8 cellular contexts compared by ENCODE assay signal in genomic region chr1:66929999-66930822, GRCh38. TPM values are rescaled to one million over a fixed set of nuclear protein-coding genes. Genes with fewer than 3 reads are reported as not detected.
DNase-seq lines count a peak whose midpoint lies in the region; ATAC-seq and TF ChIP-seq lines count a peak whose summit lies in the region.

No MANE protein-coding gene starts in this region.

- peak; percentile 62 for DNase-seq in GM04503 (ENCODE audit: low read depth)
- DNase-seq in HCT116 (ENCODE audit: low read depth, low spot score): peak; percentile 84
- DNase-seq in MM.1S: peak; percentile 94
- peak; percentile 93 to 94 for DNase-seq in SJCRH30
- DNase-seq in activated naive CD4-positive, alpha-beta T cell treated with Interleukin-2 at 50 U/mL for 16 hours: peak; percentile 92
- peak; percentile 90 for DNase-seq in foreskin melanocyte
- peak; percentile 95 for DNase-seq in neuronal stem cell (ENCODE audit: low spot score)
- DNase-seq in stromal cell of bone marrow (ENCODE audit: low read depth): peak; percentile 87

- H4K20me1 ChIP-seq in HCT116 (ENCODE audit: insufficient read depth) (no peaks in the 10 kb centered on the region), MM.1S (ENCODE audit: insufficient read depth, low read length) (peaks cover 4% of the 10 kb centered on the region; the same call in 1 of the 2 replicates)

- H3K4me1 ChIP-seq in HCT116 (ENCODE audit: control insufficient read depth in 1 of 2, insufficient read depth in 2 of 2, low read length in 2 of 2): peaks cover 18 to 25% of the 10 kb centered on the region in 2 experiments; a peak in 3 of 4 replicates
- peaks cover 14% of the 10 kb centered on the region for H3K4me1 ChIP-seq in MM.1S (ENCODE audit: low read length)
- H3K4me1 ChIP-seq in SJCRH30: peaks cover 24% of the 10 kb centered on the region
- H3K4me1 ChIP-seq in neuronal stem cell (ENCODE audit: control insufficient read depth in 2 of 2, insufficient read depth in 1 of 2, low read depth in 1 of 2, low read length in 2 of 2): peaks cover 0 to 26% of the 10 kb centered on the region in 2 donors

- peak overlapping the region; percentile 4 for H3K18ac ChIP-seq in neuronal stem cell (ENCODE audit: low read length)

- no peak overlapping the region for H3K14ac ChIP-seq in neuronal stem cell (ENCODE audit: low read length)

- WGBS in neuronal stem cell (ENCODE audit: extremely low coverage in 2 of 2, insufficient read length in 2 of 2, insufficient replicate concordance in 1 of 2), 2 donors: no CpG with 5 or more reads among the region's 83 CpGs

- peak in 1 of 3 experiments; percentile 36; a peak in 1 of 6 replicates for TF ChIP-seq CTCF in HCT116 (IDR thresholded peaks at IDR 0.05 in 2 of 3, conservative IDR thresholded peaks at IDR 0.05 in 1 of 3; ENCODE audit: borderline replicate concordance in 1 of 3, insufficient read depth in 1 of 3, low read depth in 2 of 3, low read length in 2 of 3)
- no peak for TF ChIP-seq CTCF in MM.1S (IDR thresholded peaks at IDR 0.05; ENCODE audit: low read length)

- H3K27ac ChIP-seq in HCT116 (ENCODE audit: low read depth, low read length) (peak overlapping the region; percentile 83), MM.1S (ENCODE audit: low read length) (peak overlapping the region; percentile 77), SJCRH30 (peak overlapping the region; percentile 81), neuronal stem cell (replicated peaks; ENCODE audit: low read length) (peak overlapping the region; percentile 68)

- H3K9me3 ChIP-seq in HCT116 (ENCODE audit: control insufficient read depth in 1 of 2, insufficient read depth in 1 of 2, low read depth in 1 of 2, low read length in 2 of 2) (no peaks in the 10 kb centered on the region), MM.1S (replicated peaks; ENCODE audit: insufficient read depth, low read length) (no peaks in the 10 kb centered on the region), SJCRH30 (replicated peaks) (no peaks in the 10 kb centered on the region), neuronal stem cell (replicated peaks in 1 of 2; ENCODE audit: control insufficient read depth in 2 of 2, insufficient read depth in 1 of 2, low read depth in 1 of 2, low read length in 2 of 2) (no peaks in the 10 kb centered on the region)

- no peak overlapping the region for H3K4ac ChIP-seq in neuronal stem cell (ENCODE audit: low read length)

- TF ChIP-seq RAD21 in HCT116 (IDR thresholded peaks at IDR 0.05; ENCODE audit: low read depth): no peak

- H2BK5ac ChIP-seq in neuronal stem cell (ENCODE audit: low read length): no peak overlapping the region

- H3K4me3 ChIP-seq in HCT116 (replicated peaks in 1 of 2; ENCODE audit: low read depth in 1 of 2, low read length in 2 of 2) (peak overlapping the region; percentile 61 to 77), MM.1S (ENCODE audit: low read length) (peak overlapping the region; percentile 77), SJCRH30 (peak overlapping the region; percentile 72), neuronal stem cell (ENCODE audit: low read length in 2 of 2) (peak overlapping the region; percentile 83 to 90)

- intact Hi-C loops in HCT116 (cut with micrococcal nuclease): no loop called here

- peak overlapping the region; percentile 84 for H3K9ac ChIP-seq in HCT116 (ENCODE audit: low read length)
- peak overlapping the region; percentile 89 for H3K9ac ChIP-seq in MM.1S (ENCODE audit: low read length)
- H3K9ac ChIP-seq in neuronal stem cell (ENCODE audit: low read depth, low read length, poor library complexity): peak overlapping the region; percentile 87

- RAD21 ChIA-PET in HCT116 (lab: Charles Lee; ENCODE audit: low non-redundant PET in 1 of 2, low total read pairs in 2 of 2, uncharacterized antibody in 2 of 2, unreplicated experiment in 2 of 2): no interaction called here

- H4K91ac ChIP-seq in neuronal stem cell (ENCODE audit: low read depth, low read length, poor library complexity): no peak overlapping the region

- no peak overlapping the region for H2BK120ac ChIP-seq in neuronal stem cell (ENCODE audit: low read depth, low read length)

- H3K79me2 ChIP-seq in HCT116 (ENCODE audit: insufficient read depth, low read length) (peaks cover 79% of the 10 kb centered on the region), MM.1S (ENCODE audit: low read length) (peaks cover 94% of the 10 kb centered on the region)

- no peak overlapping the region for H4K8ac ChIP-seq in neuronal stem cell (ENCODE audit: low read depth, low read length)

- peak overlapping the region; percentile 12 for H3K23ac ChIP-seq in neuronal stem cell (ENCODE audit: low read depth, low read length, poor library complexity)

- H2BK15ac ChIP-seq in neuronal stem cell (ENCODE audit: low read length): no peak overlapping the region

- H3F3A ChIP-seq in MM.1S (ENCODE audit: insufficient read depth, low read length): peaks cover 30% of the 10 kb centered on the region

- BruUV-seq in HCT116 (replicated peaks; lab: Mats Ljungman, UMichigan): no TSS peak

- H3K27me3 ChIP-seq in HCT116 (ENCODE audit: insufficient read depth, low read length): no peaks in the 10 kb centered on the region
- no peaks in the 10 kb centered on the region for H3K27me3 ChIP-seq in MM.1S (replicated peaks; ENCODE audit: insufficient read depth, low read length)
- no peaks in the 10 kb centered on the region for H3K27me3 ChIP-seq in SJCRH30
- H3K27me3 ChIP-seq in neuronal stem cell (ENCODE audit: control insufficient read depth in 3 of 3, insufficient read depth in 3 of 3, low read depth in 1 of 3, low read length in 3 of 3): no peaks in the 10 kb centered on the region

- H2AFZ ChIP-seq in HCT116 (ENCODE audit: low read depth, low read length, poor library complexity, severe bottlenecking) (no peak overlapping the region), MM.1S (ENCODE audit: low read length) (peak overlapping the region; percentile 37), neuronal stem cell (ENCODE audit: low read length) (peak overlapping the region; percentile 94)

- H3K79me1 ChIP-seq in neuronal stem cell (ENCODE audit: low read depth, low read length): peaks cover 1% of the 10 kb centered on the region

- no peaks in the 10 kb centered on the region for H3K9me2 ChIP-seq in HCT116 (ENCODE audit: insufficient read depth)
- no peaks in the 10 kb centered on the region for H3K9me2 ChIP-seq in MM.1S (replicated peaks; ENCODE audit: insufficient read depth, low read length)

- H2AK5ac ChIP-seq in neuronal stem cell (ENCODE audit: low read depth, low read length): no peak overlapping the region

- peak; percentile 69 for ATAC-seq in HCT116

- no peak overlapping the region for H2BK12ac ChIP-seq in neuronal stem cell (ENCODE audit: low read length)

- H3K36me3 ChIP-seq in HCT116 (ENCODE audit: control insufficient read depth in 1 of 2, insufficient read depth in 2 of 2, low read length in 2 of 2) (no peaks in the 10 kb centered on the region), MM.1S (replicated peaks; ENCODE audit: insufficient read depth, low read length) (0 out of 2 replicates have a peak, but pooled peaks cover 3% of the 10 kb centered on the region), SJCRH30 (peaks cover 3% of the 10 kb centered on the region; the same call in 1 of the 2 replicates), neuronal stem cell (replicated peaks in 1 of 2; ENCODE audit: control insufficient read depth in 2 of 2, insufficient read depth in 2 of 2, low read length in 2 of 2) (peaks cover 0 to 5% of the 10 kb centered on the region in 2 donors)

- H3K4me2 ChIP-seq in HCT116 (ENCODE audit: low read length) (peak overlapping the region; percentile 86), MM.1S (ENCODE audit: low read depth, low read length) (peak overlapping the region; percentile 81), neuronal stem cell (ENCODE audit: insufficient read depth, low read length, poor library complexity, severe bottlenecking) (peak overlapping the region; percentile 65)

- CTCF ChIA-PET in HCT116 (lab: Charles Lee): no interaction called here

- POLR2A ChIA-PET in HCT116 (lab: Charles Lee): no interaction called here

- TF ChIP-seq POLR2A in HCT116 (IDR thresholded peaks at IDR 0.05; ENCODE audit: borderline replicate concordance, extremely low read depth, insufficient read depth, insufficient read length): no peak

TF ChIP-seq in HCT116, 20 proteins besides CTCF, POLR2A, EP300 and RAD21 (continues in another document):
- TF ChIP-seq ZNF274 (IDR thresholded peaks at IDR 0.05; ENCODE audit: low read depth, low read length) (no peak), REST (IDR thresholded peaks at IDR 0.05; ENCODE audit: low read depth) (no peak), ELF1 (IDR thresholded peaks at IDR 0.05; ENCODE audit: borderline replicate concordance, low read depth) (no peak), FOSL1 (IDR thresholded peaks at IDR 0.05; ENCODE audit: low read depth) (no peak)

RNA-seq across cellular contexts. Expression of gene MIER1, which starts 5.4 kb away (rescaled TPM):
- 28.7 TPM for total RNA-seq in HCT116 (2021; ENCODE audit: unreplicated experiment)
- 9.9 and 10.5 TPM in 2 replicates for polyA plus RNA-seq in HCT116 (2012)
- 32.9 and 39.3 TPM in 2 replicates for total RNA-seq in SJCRH30 (2014; rRNA removed; shearing (Covaris generic))
- 18.3 TPM for polyA plus RNA-seq in neuronal stem cell (2013, experiment 1 of 2)
- polyA plus RNA-seq in neuronal stem cell (2013, experiment 2 of 2): 19.2 TPM

RNA-seq across cellular contexts. Expression of gene DNAI4, which starts 5.6 kb away (rescaled TPM):
- 3.9 TPM for total RNA-seq in HCT116 (2021; ENCODE audit: unreplicated experiment)
- 0.59 and 0.75 TPM in 2 replicates for polyA plus RNA-seq in HCT116 (2012)
- total RNA-seq in SJCRH30 (2014; rRNA removed; shearing (Covaris generic)): 0.32 and 0.68 TPM in 2 replicates
- 6.9 TPM for polyA plus RNA-seq in neuronal stem cell (2013, experiment 1 of 2)
- 9.4 TPM for polyA plus RNA-seq in neuronal stem cell (2013, experiment 2 of 2)

Comparison
In these comparisons a context has a peak if more than half of its experiments do, and no peak if none do; other contexts are left out.
1. Peak in every context shown above with its lines: DNase-seq, ATAC-seq, H3K4me3 ChIP-seq and H3K27ac ChIP-seq.